8 cellular contexts compared by ENCODE assay signal in genomic region chr14:50829472-50830043, GRCh38. TPM values are rescaled to one million over a fixed set of nuclear protein-coding genes. Genes with fewer than 3 reads are reported as not detected.
DNase-seq lines count a peak whose midpoint lies in the region; ATAC-seq and TF ChIP-seq lines count a peak whose summit lies in the region.

No MANE protein-coding gene starts in this region.

- peak overlapping the region; percentile 79 for H3K9ac ChIP-seq in SU-DHL-6 (ENCODE audit: low read length)

- peaks cover 58% of the 10 kb centered on the region for H3K79me2 ChIP-seq in SU-DHL-6 (ENCODE audit: insufficient read depth, low read length)

- no peaks in the 10 kb centered on the region for H3K36me3 ChIP-seq in SU-DHL-6 (ENCODE audit: low read length)
- H3K36me3 ChIP-seq in gastroesophageal sphincter = no peaks in the 10 kb centered on the region
- H3K36me3 ChIP-seq in prostate gland = no peaks in the 10 kb centered on the region

- intact Hi-C loops in prostate gland (cut with DNase I) = no loop called here

- H3K4me1 ChIP-seq in gastroesophageal sphincter (peaks cover 0 to 45% (median 7%) of the 10 kb centered on the region in 3 donors), prostate gland (replicated peaks) (no peaks in the 10 kb centered on the region)

- TF ChIP-seq CTCF in SU-DHL-6 (IDR thresholded peaks at IDR 0.05; ENCODE audit: insufficient read depth, low read length, poor library complexity, severe bottlenecking) (no peak), gastroesophageal sphincter (IDR thresholded peaks at IDR 0.05) (no peak), prostate gland (IDR thresholded peaks at IDR 0.05) (no peak)

- H3K4me2 ChIP-seq in SU-DHL-6 (ENCODE audit: low read depth, low read length, poor library complexity, severe bottlenecking) = peak overlapping the region; percentile 92

- no peak overlapping the region for H2AFZ ChIP-seq in SU-DHL-6 (ENCODE audit: low read depth, low read length, severe bottlenecking)

- no peaks in the 10 kb centered on the region for H3K9me2 ChIP-seq in SU-DHL-6 (replicated peaks; ENCODE audit: insufficient read depth, low read length)

- no peak for TF ChIP-seq EP300 in gastroesophageal sphincter (IDR thresholded peaks at IDR 0.05)

- 10 to 14% methylated on average over 8 to 14 of the region's 14 CpGs for WGBS in gastroesophageal sphincter (ENCODE audit: low coverage in 1 of 2), 2 donors
- WGBS in prostate gland = 25% methylated on average over 14 of the region's 14 CpGs

- peak overlapping the region; percentile 63 for H3K4me3 ChIP-seq in SU-DHL-6 (ENCODE audit: insufficient read depth, low read length, poor library complexity, severe bottlenecking)
- peak overlapping the region; percentile 77 to 98 for H3K4me3 ChIP-seq in gastroesophageal sphincter
- peak overlapping the region; percentile 86 to 87 for H3K4me3 ChIP-seq in prostate gland

- peaks cover 8% of the 10 kb centered on the region; the same call in 1 of the 2 replicates for H4K20me1 ChIP-seq in SU-DHL-6 (ENCODE audit: low read depth, low read length)

- ATAC-seq in gastroesophageal sphincter = no peak
- no peak for ATAC-seq in HG02678 (IDR thresholded peaks at IDR 0.05; ENCODE audit: unreplicated experiment)

- TF ChIP-seq POLR2A in gastroesophageal sphincter (IDR thresholded peaks at IDR 0.05) = no peak
- TF ChIP-seq POLR2A in prostate gland (IDR thresholded peaks at IDR 0.05) = no peak

- H3F3A ChIP-seq in SU-DHL-6 (ENCODE audit: insufficient read depth) = peaks cover 23% of the 10 kb centered on the region; the same call in 1 of the 2 replicates

- DNase-seq in NCI-H2107 treated with DMSO at 0.1 percent for 48 hours (lab: John Stamatoyannopoulos, UW; ENCODE audit: unreplicated experiment) (peak; percentile 77), NCI-H2107 (lab: John Stamatoyannopoulos, UW) (no peak), prostate gland (ENCODE audit: low spot score) (no peak), NCI-H446 treated with DMSO at 0.1 percent for 48 hours (lab: John Stamatoyannopoulos, UW) (no peak), NCI-H510A treated with DMSO at 0.1 percent for 48 hours (lab: John Stamatoyannopoulos, UW) (no peak)

- no peaks in the 10 kb centered on the region for H3K9me3 ChIP-seq in SU-DHL-6 (ENCODE audit: insufficient read depth, low read length)
- no peaks in the 10 kb centered on the region for H3K9me3 ChIP-seq in gastroesophageal sphincter
- no peaks in the 10 kb centered on the region for H3K9me3 ChIP-seq in prostate gland

- H3K27me3 ChIP-seq in SU-DHL-6 (ENCODE audit: low read length) (no peaks in the 10 kb centered on the region), gastroesophageal sphincter (no peaks in the 10 kb centered on the region), prostate gland (replicated peaks; ENCODE audit: insufficient read depth) (no peaks in the 10 kb centered on the region)

- H3K27ac ChIP-seq in SU-DHL-6 (ENCODE audit: low read depth, low read length) = peak overlapping the region; percentile 79
- H3K27ac ChIP-seq in gastroesophageal sphincter = peak overlapping the region in 3 of 4 donors; percentile 94 to 96 (median 95)
- H3K27ac ChIP-seq in prostate gland = peak overlapping the region; percentile 83 to 87

RNA-seq across cellular contexts. Expression of gene NIN, which starts 1.4 kb away (rescaled TPM):
- total RNA-seq in gastroesophageal sphincter = 10 to 100 TPM; 30.2 to 43.1 (median 38.6) TPM
- total RNA-seq in prostate gland = 10 to 100 TPM; 14.3 to 20.5 TPM

RNA-seq across cellular contexts. Expression of gene ABHD12B, which starts 42.3 kb away (rescaled TPM):
- total RNA-seq in gastroesophageal sphincter = not detected
- total RNA-seq in prostate gland = not detected
